In the genomic region with DNA sequence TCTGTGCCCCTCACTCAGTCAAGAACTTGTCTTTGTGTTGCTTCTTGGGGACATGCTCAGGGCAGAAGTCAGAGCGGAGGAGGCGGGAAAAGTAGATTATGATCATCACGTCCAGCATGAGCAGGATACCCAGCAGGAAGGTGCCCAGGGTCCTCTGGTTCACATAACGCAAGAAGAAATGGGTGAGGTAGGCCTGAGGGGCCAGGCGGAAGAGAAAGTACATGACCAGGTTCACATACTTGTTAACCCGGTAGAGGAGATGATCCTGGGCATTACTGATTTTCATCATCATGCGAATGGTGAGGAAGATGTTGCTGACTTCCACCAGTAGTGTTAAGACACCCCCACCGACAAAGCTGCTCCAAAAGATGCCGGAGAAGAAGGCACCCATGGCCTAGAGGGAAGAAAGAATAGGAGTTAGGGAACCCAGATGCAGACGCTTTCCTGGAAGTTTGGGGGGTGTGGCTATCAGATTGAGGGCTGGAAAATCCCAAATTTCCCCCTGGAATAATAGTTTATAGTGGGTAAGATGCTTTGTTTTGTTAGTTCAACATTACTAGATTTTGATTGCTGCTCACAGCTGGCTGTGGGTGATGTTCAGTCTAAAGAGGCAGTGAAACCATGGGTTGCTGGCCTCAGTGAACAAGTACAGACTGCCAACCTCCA, we compare ENCODE assay signal across 8 cellular contexts. TPM values are rescaled to one million over a fixed set of nuclear protein-coding genes. Genes with fewer than 3 reads are reported as not detected.
DNase-seq lines count a peak whose midpoint lies in the region; ATAC-seq and TF ChIP-seq lines count a peak whose summit lies in the region.

No MANE protein-coding gene starts in this region.

- H3K9me3 ChIP-seq in MG63 = no peaks in the 10 kb centered on the region

- H3K27me3 Mint-ChIP-seq in natural killer cell treated with Interleukin-12 subunit alpha and Interleukin-12 subunit beta and Interleukin-15 and Interleukin-18, amount 100 ng/mL, for 72 hours = no peaks in the 10 kb centered on the region

- H3K27ac ChIP-seq in brain microvascular endothelial cell = peak overlapping the region; percentile 50

- H3K36me3 Mint-ChIP-seq in natural killer cell treated with Interleukin-12 subunit alpha and Interleukin-12 subunit beta and Interleukin-15 and Interleukin-18, amount 100 ng/mL, for 72 hours = peaks cover 34% of the 10 kb centered on the region

- H3K9me3 Mint-ChIP-seq in natural killer cell treated with Interleukin-12 subunit alpha and Interleukin-12 subunit beta and Interleukin-15 and Interleukin-18, amount 100 ng/mL, for 72 hours = no peaks in the 10 kb centered on the region

- no peak for ATAC-seq in natural killer cell treated with Interleukin-12 subunit alpha and Interleukin-12 subunit beta and Interleukin-15 and Interleukin-18, amount 100 ng/mL, for 72 hours
- ATAC-seq in GM21423 (IDR thresholded peaks at IDR 0.05; ENCODE audit: unreplicated experiment) (no peak), HG03045 (IDR thresholded peaks at IDR 0.05; ENCODE audit: unreplicated experiment) (no peak)

- H3K27me3 ChIP-seq in MG63 (no peaks in the 10 kb centered on the region), brain microvascular endothelial cell (replicated peaks) (no peaks in the 10 kb centered on the region)

- no peak for TF ChIP-seq CTCF in brain microvascular endothelial cell (IDR thresholded peaks at IDR 0.05; ENCODE audit: low read depth, low read length, missing control alignments)

- in situ Hi-C loops in brain microvascular endothelial cell (cut with HindIII; ENCODE audit: low pct_ligation_motif_present, low sequenced_read_pairs) = no loop called here

- DNase-seq in D341Med (ENCODE audit: low spot score) (peak; percentile 8), MG63 (no peak), brain microvascular endothelial cell (no peak), cerebellum (ENCODE audit: low spot score) (no peak), NCI-H128 (lab: John Stamatoyannopoulos, UW; ENCODE audit: unreplicated experiment) (no peak)
- no peak for DNase-seq in natural killer cell treated with Interleukin-12 subunit alpha and Interleukin-12 subunit beta and Interleukin-15 and Interleukin-18, amount 100 ng/mL, for 72 hours (ENCODE audit: low spot score)

- peak overlapping the region; percentile 69 for H3K4me3 ChIP-seq in MG63
- peak overlapping the region; percentile 70 for H3K4me3 ChIP-seq in brain microvascular endothelial cell (ENCODE audit: low read depth, low read length)

- H3K4me1 Mint-ChIP-seq in natural killer cell treated with Interleukin-12 subunit alpha and Interleukin-12 subunit beta and Interleukin-15 and Interleukin-18, amount 100 ng/mL, for 72 hours (ENCODE audit: low read depth in 2 of 2) = peaks cover 67 to 68% of the 10 kb centered on the region in 2 donors

- H3K27ac Mint-ChIP-seq in natural killer cell treated with Interleukin-12 subunit alpha and Interleukin-12 subunit beta and Interleukin-15 and Interleukin-18, amount 100 ng/mL, for 72 hours = peak overlapping the region; percentile 38 to 80

- peak overlapping the region; percentile 97 for H3K4me3 Mint-ChIP-seq in natural killer cell treated with Interleukin-12 subunit alpha and Interleukin-12 subunit beta and Interleukin-15 and Interleukin-18, amount 100 ng/mL, for 72 hours

- peaks cover 56% of the 10 kb centered on the region for H3K36me3 ChIP-seq in MG63
- peaks cover 43% of the 10 kb centered on the region for H3K36me3 ChIP-seq in brain microvascular endothelial cell (replicated peaks)

RNA-seq across cellular contexts. Expression of a gene that starts 1.4 kb away (rescaled TPM):
- total RNA-seq in MG63 (2014; rRNA removed; shearing (Covaris generic); ENCODE audit: low replicate concordance) = 6.7 and 26.1 TPM in 2 replicates
- total RNA-seq in natural killer cell treated with Interleukin-12 subunit alpha and Interleukin-12 subunit beta and Interleukin-15 and Interleukin-18, amount 100 ng/mL, for 72 hours = 1 to 10 TPM; 1.5 to 9.7 TPM
- total RNA-seq in cerebellum = 1.5 TPM

RNA-seq across cellular contexts. Expression of a gene that starts 4.0 kb away (rescaled TPM):
- total RNA-seq in MG63 (2014; rRNA removed; shearing (Covaris generic); ENCODE audit: low replicate concordance) = 0.69 and 4.0 TPM in 2 replicates
- total RNA-seq in natural killer cell treated with Interleukin-12 subunit alpha and Interleukin-12 subunit beta and Interleukin-15 and Interleukin-18, amount 100 ng/mL, for 72 hours = 10 to 100 TPM in 1 of 2 donors, 1 to 10 TPM in 1; 3.2 to 10.2 TPM
- total RNA-seq in cerebellum = 2.2 TPM

RNA-seq across cellular contexts. Expression of a gene that starts 4.8 kb away (rescaled TPM):
- total RNA-seq in MG63 (2014; rRNA removed; shearing (Covaris generic); ENCODE audit: low replicate concordance) = 768 and 1,491 TPM in 2 replicates
- total RNA-seq in natural killer cell treated with Interleukin-12 subunit alpha and Interleukin-12 subunit beta and Interleukin-15 and Interleukin-18, amount 100 ng/mL, for 72 hours = 1,000 to 10,000 TPM; 1,264 to 1,439 TPM
- 170 TPM for total RNA-seq in cerebellum

RNA-seq across cellular contexts. Expression of a gene that starts 7.0 kb away (rescaled TPM):
- total RNA-seq in MG63 (2014; rRNA removed; shearing (Covaris generic); ENCODE audit: low replicate concordance) = 445 and 645 TPM in 2 replicates
- 10 to 100 TPM in 1 of 2 donors, 1 to 10 TPM in 1; 8.5 to 25.7 TPM for total RNA-seq in natural killer cell treated with Interleukin-12 subunit alpha and Interleukin-12 subunit beta and Interleukin-15 and Interleukin-18, amount 100 ng/mL, for 72 hours
- 17.4 TPM for total RNA-seq in cerebellum

RNA-seq across cellular contexts. Expression of a gene that starts 12.9 kb away (rescaled TPM):
- 0.79 TPM in 1 of 2 replicates, not detected in the other for total RNA-seq in MG63 (2014; rRNA removed; shearing (Covaris generic); ENCODE audit: low replicate concordance)
- 1 to 10 TPM; 3.7 to 4.6 TPM for total RNA-seq in natural killer cell treated with Interleukin-12 subunit alpha and Interleukin-12 subunit beta and Interleukin-15 and Interleukin-18, amount 100 ng/mL, for 72 hours
- total RNA-seq in cerebellum = 6.1 TPM
